In the genomic region with DNA sequence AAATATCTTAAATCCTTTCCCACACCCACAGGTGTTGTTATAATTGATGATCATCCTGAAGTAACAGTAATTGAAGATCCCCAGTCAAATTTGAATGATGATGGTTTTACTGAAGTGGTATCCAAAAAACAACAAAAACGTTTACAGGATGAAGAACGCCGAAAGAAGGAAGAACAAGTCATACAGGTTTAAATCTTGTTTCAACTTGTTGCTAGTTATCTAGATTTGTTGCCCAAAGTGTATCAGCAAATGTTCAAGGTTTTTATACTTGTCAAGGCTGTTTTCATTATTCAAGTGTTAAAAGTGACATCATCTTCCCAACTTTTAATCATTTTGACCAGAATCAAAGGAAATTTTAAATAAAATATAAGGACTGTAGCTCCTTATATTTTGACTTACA, we compare ENCODE assay signal across 17 cellular contexts.
DNase-seq lines count a peak whose midpoint lies in the region; ATAC-seq, FAIRE-seq and TF ChIP-seq lines count a peak whose summit lies in the region.
"Had no signal": no experiment of that assay in that cellular context is flagged by ENCODE, and none has a peak within 500 bp of the region (broad histone marks: within the 10 kb centered on the region; RNA-seq: fewer than 3 reads in every experiment).

No MANE protein-coding gene starts in this region.

- ATAC-seq in foreskin keratinocyte = peak; percentile 74
- ATAC-seq in HG02759 (IDR thresholded peaks at IDR 0.05; ENCODE audit: unreplicated experiment) = no peak
- ATAC-seq: GM23338 had no signal

- peak; percentile 15 for DNase-seq in RWPE1 (ENCODE audit: low spot score)
- DNase-seq in bronchial epithelial cell (ENCODE audit: low read depth) = peak; percentile 87
- peak; percentile 50 to 78 for DNase-seq in foreskin keratinocyte
- DNase-seq in effector CD8-positive, alpha-beta T cell (lab: John Stamatoyannopoulos, UW) = no peak
- no peak for DNase-seq in NCI-H510A (lab: John Stamatoyannopoulos, UW)
- DNase-seq: ACHN; CD4-positive, CD25-positive, alpha-beta regulatory T cell; DMS53; GF-D8; H7; IMR-90 had no signal

- H3K36me3 ChIP-seq in HEK293 (ENCODE audit: control insufficient read depth in 2 of 2, insufficient read depth in 1 of 2, low read length in 2 of 2) (peaks cover 43 to 66% of the 10 kb centered on the region in 2 experiments), bronchial epithelial cell (ENCODE audit: control insufficient read depth, insufficient read depth, low read length) (peaks cover 5% of the 10 kb centered on the region)

- no peak for FAIRE-seq in bronchial epithelial cell (lab: Jason Lieb, UNC)
- FAIRE-seq: GM18507 had no signal

- POLR2A ChIA-PET in HEK293 (lab: Yijun Ruan, JAX) = no interaction called here
- POLR2A ChIA-PET in RWPE1 (lab: Yijun Ruan, JAX; ENCODE audit: low non-redundant PET) = no interaction called here

- CTCF ChIA-PET in HEK293 (lab: Yijun Ruan, JAX) = no interaction called here
- CTCF ChIA-PET in RWPE1 (lab: Yijun Ruan, JAX) = no interaction called here

- H3K27ac ChIP-seq in HEK293 (ENCODE audit: extremely low read depth, low read depth, low read length) (no peak overlapping the region), RWPE1 (no peak overlapping the region), foreskin keratinocyte (no peak overlapping the region)
- H3K27ac ChIP-seq: BLaER1 treated with 17β-estradiol and CSF1 and Interleukin-3, amounts not matched to agents 10 nM and 100 nM; HL-60 had no signal

- H3K4me3 ChIP-seq in HEK293 (ENCODE audit: low read depth, low read length) (no peak overlapping the region), bronchial epithelial cell (ENCODE audit: low read depth, low read length) (no peak overlapping the region)
- H3K4me3 ChIP-seq: BLaER1 treated with 17β-estradiol and CSF1 and Interleukin-3, amounts not matched to agents 10 nM and 100 nM; GM23338 had no signal

- H3K4me1 ChIP-seq in HEK293 (ENCODE audit: control insufficient read depth, insufficient read depth, low read length) (no peaks in the 10 kb centered on the region), foreskin keratinocyte (no peaks in the 10 kb centered on the region)
- H3K4me1 ChIP-seq: BLaER1 treated with 17β-estradiol and CSF1 and Interleukin-3, amounts not matched to agents 10 nM and 100 nM had no signal

- H3K27me3 ChIP-seq in bronchial epithelial cell (ENCODE audit: control insufficient read depth, insufficient read depth, low read length) (no peaks in the 10 kb centered on the region), foreskin keratinocyte (no peaks in the 10 kb centered on the region)
- H3K27me3 ChIP-seq: BLaER1 treated with 17β-estradiol and CSF1 and Interleukin-3, amounts not matched to agents 10 nM and 100 nM had no signal

- no peaks in the 10 kb centered on the region for H3K9me3 ChIP-seq in HEK293 (ENCODE audit: control insufficient read depth, insufficient read depth, low read depth, low read length)

- no peak for TF ChIP-seq CTCF in HEK293 (tag by site-specific recombination; IDR thresholded peaks at IDR 0.05)
- no peak for TF ChIP-seq CTCF in RWPE1 (conservative IDR thresholded peaks at IDR 0.05; ENCODE audit: low read depth)
- no peak for TF ChIP-seq CTCF in bronchial epithelial cell (IDR thresholded peaks at IDR 0.05; ENCODE audit: insufficient read depth, low read length, severe bottlenecking)
- TF ChIP-seq CTCF in foreskin keratinocyte (conservative IDR thresholded peaks at IDR 0.05) = no peak

TF ChIP-seq in HEK293, 187 proteins besides CTCF, POLR2A, EP300 and RAD21:
- TF ChIP-seq ZNF175 (tag by site-specific recombination; IDR thresholded peaks at IDR 0.05) (no peak), ATF2 (tag by site-specific recombination; IDR thresholded peaks at IDR 0.05; ENCODE audit: low read depth) (peak; percentile 35)

Comparison
In these comparisons a context has a peak if more than half of its experiments do, and no peak if none do; other contexts are left out.
1. DNase-seq: peak in RWPE1 (single experiment), bronchial epithelial cell (single experiment) and foreskin keratinocyte (2 of 2); none in effector CD8-positive, alpha-beta T cell (single experiment) and NCI-H510A (single experiment).